In the genomic region with DNA sequence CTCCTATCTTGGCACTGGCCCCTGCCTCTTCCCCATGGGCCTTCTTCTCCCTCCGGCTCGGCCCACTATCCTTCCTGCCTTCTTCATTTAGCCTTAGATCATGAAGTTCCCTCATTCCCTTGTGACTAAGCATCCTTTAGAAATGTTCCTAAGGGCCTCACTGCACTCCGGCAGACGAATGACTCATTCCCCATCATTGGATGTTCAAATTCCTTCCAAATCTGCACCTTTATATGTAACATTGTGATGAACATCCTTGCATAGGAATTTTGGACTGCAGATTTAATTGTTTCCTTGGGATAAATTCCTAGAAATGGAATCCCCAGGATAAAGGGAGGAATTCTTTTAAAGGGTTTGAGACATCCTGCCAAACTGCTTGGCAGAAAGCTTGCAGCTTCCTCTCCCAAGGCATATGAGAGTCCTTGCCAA, we compare ENCODE assay signal across 13 cellular contexts. TPM values are rescaled to one million over a fixed set of nuclear protein-coding genes. Genes with fewer than 3 reads are reported as not detected.
DNase-seq lines count a peak whose midpoint lies in the region; ATAC-seq, FAIRE-seq and TF ChIP-seq lines count a peak whose summit lies in the region.
"Had no signal": no experiment of that assay in that cellular context is flagged by ENCODE, and none has a peak within 500 bp of the region (broad histone marks: within the 10 kb centered on the region; RNA-seq: fewer than 3 reads in every experiment).

No MANE protein-coding gene starts in this region.

- H3K4me1 ChIP-seq in breast epithelium: peaks cover 4 to 5% of the 10 kb centered on the region in 2 donors
- peaks cover 32% of the 10 kb centered on the region for H3K4me1 ChIP-seq in astrocyte (ENCODE audit: insufficient read depth, low read length)

- H3K27me3 Mint-ChIP-seq in MCF 10A (ENCODE audit: insufficient read depth, unreplicated experiment) (no peaks in the 10 kb centered on the region), astrocyte (ENCODE audit: low read depth, unreplicated experiment) (peaks cover 4% of the 10 kb centered on the region)

- POLR2A ChIA-PET in MCF 10A (lab: Yijun Ruan, JAX): interaction anchor here (0.6 to 1.7 kb wide), 6 partner anchors 9 to 308 kb away, joined by 3 to 16 read pairs (median 6); a partner anchor contains a TSS

- TF ChIP-seq CTCF in MCF 10A (IDR thresholded peaks at IDR 0.05; ENCODE audit: unreplicated experiment) (no peak), breast epithelium (IDR thresholded peaks at IDR 0.05) (no peak), astrocyte (IDR thresholded peaks at IDR 0.05; ENCODE audit: insufficient read depth, low read depth, low read length) (no peak)

- H3K36me3 Mint-ChIP-seq in MCF 10A (ENCODE audit: insufficient read depth, unreplicated experiment) (peaks cover 7% of the 10 kb centered on the region), astrocyte (ENCODE audit: low read depth, unreplicated experiment) (peaks cover 3% of the 10 kb centered on the region)

- intact Hi-C loops in MCF 10A (cut with micrococcal nuclease): loop anchor here (10.0 kb wide), 1 partner anchor 272 kb away; no protein-coding TSS in a partner anchor
- intact Hi-C loops in breast epithelium (cut with DNase I; ENCODE audit: low total_unique reads): no loop called here

- no peaks in the 10 kb centered on the region for H4K20me1 ChIP-seq in astrocyte (ENCODE audit: insufficient read depth, low read length)

- peak overlapping the region; percentile 35 for H3K4me2 ChIP-seq in astrocyte (ENCODE audit: low read length)

- H3K27ac Mint-ChIP-seq in MCF 10A (ENCODE audit: low read depth, unreplicated experiment) (peak overlapping the region; percentile 3), astrocyte (ENCODE audit: unreplicated experiment) (peak overlapping the region; percentile 84)
- H3K27ac Mint-ChIP-seq: B cell had no signal

- H3K79me2 ChIP-seq in astrocyte (ENCODE audit: insufficient read depth, low read length): no peaks in the 10 kb centered on the region

- H2AFZ ChIP-seq in astrocyte (ENCODE audit: low read depth, low read length): no peak overlapping the region

- H3K9me3 Mint-ChIP-seq in MCF 10A (ENCODE audit: unreplicated experiment) (no peaks in the 10 kb centered on the region), astrocyte (ENCODE audit: unreplicated experiment) (no peaks in the 10 kb centered on the region)

- H3K36me3 ChIP-seq in breast epithelium: no peaks in the 10 kb centered on the region
- no peaks in the 10 kb centered on the region for H3K36me3 ChIP-seq in astrocyte (ENCODE audit: insufficient read depth, low read length)
- H3K36me3 ChIP-seq: neutrophil, tibial nerve had no signal

- H3K4me3 ChIP-seq in breast epithelium: no peak overlapping the region
- H3K4me3 ChIP-seq in astrocyte (ENCODE audit: insufficient read depth, low read depth, low read length): no peak overlapping the region
- H3K4me3 ChIP-seq: K562, tibial nerve had no signal

- H3K9me3 ChIP-seq in breast epithelium: no peaks in the 10 kb centered on the region
- H3K9me3 ChIP-seq in astrocyte (ENCODE audit: insufficient read depth, low read depth, low read length): no peaks in the 10 kb centered on the region
- H3K9me3 ChIP-seq: neutrophil, tibial nerve had no signal

- BruUV-seq in MCF 10A (replicated peaks; lab: Mats Ljungman, UMichigan): no TSS peak

- CTCF ChIA-PET in MCF 10A (lab: Yijun Ruan, JAX): interaction anchor here (0.6 kb wide), 1 partner anchor 435 kb away, joined by 3 read pairs; no protein-coding TSS in a partner anchor

- DNase-seq in MCF 10A (ENCODE audit: unreplicated experiment): peak; percentile 90
- no peak for DNase-seq in breast epithelium (ENCODE audit: low spot score in 2 of 2)
- DNase-seq in astrocyte (ENCODE audit: low read depth): peak; percentile 94
- DNase-seq in glomerular visceral epithelial cell (ENCODE audit: extremely low spot score): peak; percentile 76
- DNase-seq in NCI-H82 (lab: John Stamatoyannopoulos, UW): no peak
- DNase-seq in NCI-H526 (lab: John Stamatoyannopoulos, UW): no peak
- no peak for DNase-seq in iPS-NIHi7 (ENCODE audit: extremely low spot score)
- DNase-seq: NCI-H446 treated with DMSO at 0.1 percent for 48 hours had no signal

- H3K4me3 Mint-ChIP-seq in MCF 10A (ENCODE audit: unreplicated experiment): peak overlapping the region; percentile 0
- H3K4me3 Mint-ChIP-seq in astrocyte (ENCODE audit: unreplicated experiment): no peak overlapping the region
- H3K4me3 Mint-ChIP-seq: B cell had no signal

- peak overlapping the region; percentile 23 for H3K9ac ChIP-seq in astrocyte (ENCODE audit: low read length)

- H3K4me1 Mint-ChIP-seq in MCF 10A (ENCODE audit: insufficient read depth, unreplicated experiment): peaks cover 56% of the 10 kb centered on the region
- peaks cover 28% of the 10 kb centered on the region for H3K4me1 Mint-ChIP-seq in astrocyte (ENCODE audit: low read depth, unreplicated experiment)
- H3K4me1 Mint-ChIP-seq: B cell had no signal

- H3K27me3 ChIP-seq in breast epithelium (no peaks in the 10 kb centered on the region), astrocyte (ENCODE audit: insufficient read depth, low read length) (peaks cover 5% of the 10 kb centered on the region)
- H3K27me3 ChIP-seq: neutrophil had no signal

- peak; percentile 73 for FAIRE-seq in astrocyte (lab: Jason Lieb, UNC)
- FAIRE-seq: K562 had no signal

- ATAC-seq in HG03457 (IDR thresholded peaks at IDR 0.05; ENCODE audit: unreplicated experiment): no peak
- ATAC-seq: K562 had no signal

- TF ChIP-seq POLR2A in breast epithelium (IDR thresholded peaks at IDR 0.05): no peak

- H3K27ac ChIP-seq in breast epithelium: no peak overlapping the region
- H3K27ac ChIP-seq in astrocyte (ENCODE audit: low read depth, low read length): peak overlapping the region; percentile 63
- H3K27ac ChIP-seq: neutrophil, tibial nerve had no signal

RNA-seq across cellular contexts. Expression of a gene that starts 19.0 kb away (rescaled TPM):
- total RNA-seq in MCF 10A (2022): 12.9 and 13.0 TPM in 2 replicates
- 10 to 100 TPM in 2 of 3 donors, under 1 TPM in 1; 0.96 to 12.1 (median 10.8) TPM for total RNA-seq in breast epithelium
- 1.8 and 5.7 TPM in 2 replicates for total RNA-seq in astrocyte
- total RNA-seq: K562 had no signal

Comparison
In these comparisons a context has a peak if more than half of its experiments do, and no peak if none do; other contexts are left out.
1. DNase-seq: peak in MCF 10A (single experiment), astrocyte (single experiment) and glomerular visceral epithelial cell (single experiment); none in breast epithelium (0 of 2), NCI-H82 (single experiment), NCI-H526 (0 of 2) and iPS-NIHi7 (single experiment).